8 cellular contexts compared by ENCODE assay signal in genomic region chr17:65055708-65056638, GRCh38. TPM values are rescaled to one million over a fixed set of nuclear protein-coding genes. Genes with fewer than 3 reads are reported as not detected.
DNase-seq lines count a peak whose midpoint lies in the region; ATAC-seq, FAIRE-seq and TF ChIP-seq lines count a peak whose summit lies in the region.

No MANE protein-coding gene starts in this region.

- H3K4me1 ChIP-seq in CD8-positive, alpha-beta memory T cell (ENCODE audit: insufficient read depth, low read length), result peaks cover 31% of the 10 kb centered on the region
- peaks cover 38 to 87% (median 64%) of the 10 kb centered on the region in 6 donors for H3K4me1 ChIP-seq in spleen

- 0% methylated on average over 20 to 88 of the region's 89 CpGs for WGBS in spleen, 5 donors

- no peaks in the 10 kb centered on the region for H3K27me3 ChIP-seq in CD8-positive, alpha-beta memory T cell (ENCODE audit: insufficient read depth, low read length, poor library complexity, severe bottlenecking)
- no peaks in the 10 kb centered on the region for H3K27me3 ChIP-seq in WERI-Rb-1 (ENCODE audit: insufficient read depth, low read depth, severe bottlenecking)
- H3K27me3 ChIP-seq in bronchial epithelial cell (ENCODE audit: control insufficient read depth, insufficient read depth, low read length), result no peaks in the 10 kb centered on the region
- H3K27me3 ChIP-seq in spleen (replicated peaks in 1 of 7), result no peaks in the 10 kb centered on the region

- peak; percentile 31 for ATAC-seq in GM19455 (IDR thresholded peaks at IDR 0.05; ENCODE audit: unreplicated experiment)

- H3K9me3 ChIP-seq in CD8-positive, alpha-beta memory T cell (ENCODE audit: low read length), result no peaks in the 10 kb centered on the region
- H3K9me3 ChIP-seq in WERI-Rb-1 (ENCODE audit: severe bottlenecking) (no peaks in the 10 kb centered on the region), spleen (no peaks in the 10 kb centered on the region)

- H3K4me3 Mint-ChIP-seq in CD8-positive, alpha-beta memory T cell, result peak overlapping the region; percentile 94 to 99 (median 98)

- peak overlapping the region; percentile 85 for H3K4me3 ChIP-seq in CD8-positive, alpha-beta memory T cell (ENCODE audit: low read length)
- H3K4me3 ChIP-seq in WERI-Rb-1 (ENCODE audit: low read depth, low read length), result peak overlapping the region; percentile 74
- H3K4me3 ChIP-seq in bronchial epithelial cell (ENCODE audit: low read depth, low read length), result peak overlapping the region; percentile 92
- H3K4me3 ChIP-seq in spleen, result peak overlapping the region; percentile 59 to 93 (median 83)

- intact Hi-C loops in spleen (cut with DNase I; ENCODE audit: low total_unique reads), result loop anchor here (5.0 kb wide), 1 partner anchor 79 kb away; no protein-coding TSS in a partner anchor

- peak in 2 of 3 donors; percentile 61 to 76 for TF ChIP-seq POLR2A in spleen (IDR thresholded peaks at IDR 0.05)

- peaks cover 23% of the 10 kb centered on the region for H3K36me3 ChIP-seq in CD8-positive, alpha-beta memory T cell (ENCODE audit: insufficient read depth, low read length)
- peaks cover 35% of the 10 kb centered on the region for H3K36me3 ChIP-seq in WERI-Rb-1
- peaks cover 2% of the 10 kb centered on the region for H3K36me3 ChIP-seq in bronchial epithelial cell (ENCODE audit: control insufficient read depth, insufficient read depth, low read length)
- H3K36me3 ChIP-seq in spleen, result peaks cover 3 to 26% (median 23%) of the 10 kb centered on the region in 6 donors

- peaks cover 4 to 51% (median 12%) of the 10 kb centered on the region in 3 donors for H3K36me3 Mint-ChIP-seq in CD8-positive, alpha-beta memory T cell

- TF ChIP-seq CTCF in WERI-Rb-1 (IDR thresholded peaks at IDR 0.05; ENCODE audit: low read depth, low read length) (no peak), bronchial epithelial cell (IDR thresholded peaks at IDR 0.05; ENCODE audit: insufficient read depth, low read length, severe bottlenecking) (no peak), spleen (IDR thresholded peaks at IDR 0.05 in 8 of 11, conservative IDR thresholded peaks at IDR 0.05 in 3 of 11) (no peak)

- H3K27ac ChIP-seq in CD8-positive, alpha-beta memory T cell (ENCODE audit: low read depth, low read length), result peak overlapping the region; percentile 90
- peak overlapping the region; percentile 96 for H3K27ac ChIP-seq in WERI-Rb-1
- peak overlapping the region; percentile 91 to 100 (median 98) for H3K27ac ChIP-seq in spleen

- H3K9me3 Mint-ChIP-seq in CD8-positive, alpha-beta memory T cell, result peaks cover 0 to 2% (median 0%) of the 10 kb centered on the region in 5 donors

- peaks cover 42 to 55% (median 53%) of the 10 kb centered on the region in 3 donors for H3K4me1 Mint-ChIP-seq in CD8-positive, alpha-beta memory T cell

- POLR2A ChIA-PET in CD8-positive, alpha-beta memory T cell (lab: Charles Lee), result interaction anchor here (0.6 to 4.0 kb wide), 15 partner anchors 8 to 910 kb away, joined by 3 to 29 read pairs (median 7); no protein-coding TSS in a partner anchor

- peaks cover 0 to 2% of the 10 kb centered on the region in 2 donors for H3K27me3 Mint-ChIP-seq in CD8-positive, alpha-beta memory T cell

- CTCF ChIA-PET in CD8-positive, alpha-beta memory T cell (lab: Charles Lee), result interaction anchor here (0.6 to 2.0 kb wide), 7 partner anchors 15 to 142 kb away, joined by 3 to 15 read pairs (median 6); no protein-coding TSS in a partner anchor

- DNase-seq in CD8-positive, alpha-beta memory T cell, result peak; percentile 29 to 68 (median 44)
- DNase-seq in HS-27A (ENCODE audit: low read depth) (peak; percentile 15), WERI-Rb-1 (peak; percentile 52), bronchial epithelial cell (ENCODE audit: low read depth) (no peak), islet precursor cell (peak; percentile 71), spleen (peak; percentile 94), NCI-H2029 (lab: John Stamatoyannopoulos, UW) (no peak)

- peak overlapping the region; percentile 92 to 100 (median 99) for H3K27ac Mint-ChIP-seq in CD8-positive, alpha-beta memory T cell

- FAIRE-seq in bronchial epithelial cell (lab: Jason Lieb, UNC), result no peak

RNA-seq across cellular contexts. Expression of gene GNA13, which starts 0.6 kb away (rescaled TPM):
- total RNA-seq in CD8-positive, alpha-beta memory T cell, result 10 to 100 TPM; 59.0 to 60.1 TPM
- 48.2 TPM for polyA plus RNA-seq in CD8-positive, alpha-beta memory T cell
- total RNA-seq in bronchial epithelial cell (37.5 and 51.6 TPM in 2 replicates), spleen (100 to 1,000 TPM in 3 of 7 donors, 10 to 100 TPM in 4; 69.5 to 125 (median 84.5) TPM)
- 10 to 100 TPM; 20.5 to 37.5 (median 25.4) TPM for polyA plus RNA-seq in spleen

Comparison
In these comparisons a context has a peak if more than half of its experiments do, and no peak if none do; other contexts are left out.
1. DNase-seq: peak in CD8-positive, alpha-beta memory T cell (5 of 5), HS-27A (single experiment), WERI-Rb-1 (single experiment), islet precursor cell (single experiment) and spleen (single experiment); none in bronchial epithelial cell (single experiment) and NCI-H2029 (single experiment).
2. Peak in every context shown above with its lines, with median percentiles within 50 percentile points of each other: H3K27ac ChIP-seq and H3K4me3 ChIP-seq.